In genomic region chr20:57628651-57629308, GRCh38 we compare ENCODE assay signal across 11 cellular contexts. TPM values are rescaled to one million over a fixed set of nuclear protein-coding genes. Genes with fewer than 3 reads are reported as not detected.
DNase-seq lines count a peak whose midpoint lies in the region; ATAC-seq and TF ChIP-seq lines count a peak whose summit lies in the region.
"Not testable (repeated sequence)": the region's sequence is repeated elsewhere in the genome, so short reads cannot be mapped to it uniquely, and the experiment has no call there.
"Had no signal": no experiment of that assay in that cellular context is flagged by ENCODE, and none has a peak within 500 bp of the region (broad histone marks: within the 10 kb centered on the region; RNA-seq: fewer than 3 reads in every experiment).

No MANE protein-coding gene starts in this region.

- peak overlapping the region; percentile 50 for H3K4me2 ChIP-seq in DND-41 (ENCODE audit: insufficient read depth, low read length)

- H3K4me3 Mint-ChIP-seq in T-cell: peak overlapping the region; percentile 85 to 90 (median 87)
- not testable (repeated sequence) for H3K4me3 Mint-ChIP-seq in activated T-helper 2 cell treated with anti-CD3 and anti-CD28 coated beads, Interferon-gamma antibody, Interleukin-2, Interleukin-4, amounts not matched to agents 10 μg/mL and 5 μg/mL and 100 μg/mL, durations not matched to agents 14 hours and 24 hours and 36 hours (ENCODE audit: low read depth); nephron
- H3K4me3 Mint-ChIP-seq in dendritic cell treated with granulocyte-macrophage colony-stimulating factor and Interleukin-4, amounts not matched to agents 40 ng/mL and 50 ng/mL, for 4 days: peak overlapping the region; percentile 32
- H3K4me3 Mint-ChIP-seq in stimulated activated memory B cell treated with anti-CD40 and anti-IgM and Interleukin-4, amounts not matched to agents 10 μg/mL and 1 μg/mL and 100 μg/mL, for 72 hours: peak overlapping the region; percentile 34

- peaks cover 25% of the 10 kb centered on the region for H3K4me1 ChIP-seq in DND-41 (ENCODE audit: insufficient read depth, low read length)
- not testable (repeated sequence) for H3K4me1 ChIP-seq in uterus

- peak overlapping the region; percentile 49 for H3K9ac ChIP-seq in DND-41 (ENCODE audit: low read depth, low read length)

- TF ChIP-seq POLR2A in uterus (IDR thresholded peaks at IDR 0.05): not testable (repeated sequence)

- H3K9me3 Mint-ChIP-seq in T-cell; nephron; stimulated activated memory B cell treated with anti-CD40 and anti-IgM and Interleukin-4, amounts not matched to agents 10 μg/mL and 1 μg/mL and 100 μg/mL, for 72 hours: not testable (repeated sequence)
- peaks cover 22% of the 10 kb centered on the region for H3K9me3 Mint-ChIP-seq in activated T-helper 2 cell treated with anti-CD3 and anti-CD28 coated beads, Interferon-gamma antibody, Interleukin-2, Interleukin-4, amounts not matched to agents 10 μg/mL and 5 μg/mL and 100 μg/mL, durations not matched to agents 14 hours and 24 hours and 36 hours
- peaks cover 36% of the 10 kb centered on the region for H3K9me3 Mint-ChIP-seq in dendritic cell treated with granulocyte-macrophage colony-stimulating factor and Interleukin-4, amounts not matched to agents 40 ng/mL and 50 ng/mL, for 4 days

- H3K9me3 ChIP-seq in DND-41 (ENCODE audit: insufficient read depth, low read length, severe bottlenecking); uterus: not testable (repeated sequence)

- POLR2A ChIA-PET in T-cell (lab: Charles Lee): interaction anchor here (0.6 to 1.3 kb wide), 9 partner anchors 9 to 760 kb away, joined by 3 to 10 read pairs (median 4); partner anchors contain the start of genes ZBP1 (in 2 of the 2) and VAPB (in 1 of the 2)

- H3K36me3 ChIP-seq in DND-41 (ENCODE audit: insufficient read depth, low read length); uterus: not testable (repeated sequence)

- peak overlapping the region; percentile 83 for H2AFZ ChIP-seq in DND-41 (ENCODE audit: low read depth, low read length)

- H4K20me1 ChIP-seq in DND-41 (ENCODE audit: insufficient read depth, low read length): not testable (repeated sequence)

- not testable (repeated sequence) for DNase-seq in DND-41; T-cell; activated T-helper 2 cell treated with anti-CD3 and anti-CD28 coated beads, Interferon-gamma antibody, Interleukin-2, Interleukin-4, amounts not matched to agents 10 μg/mL and 5 μg/mL and 100 μg/mL, durations not matched to agents 14 hours and 24 hours and 36 hours (ENCODE audit: low spot score); uterus
- peak; percentile 13 for DNase-seq in islet precursor cell

- H3K27ac Mint-ChIP-seq in T-cell (peak overlapping the region; percentile 99), nephron (peak overlapping the region; percentile 92 to 98 (median 96))
- H3K27ac Mint-ChIP-seq in activated T-helper 2 cell treated with anti-CD3 and anti-CD28 coated beads, Interferon-gamma antibody, Interleukin-2, Interleukin-4, amounts not matched to agents 10 μg/mL and 5 μg/mL and 100 μg/mL, durations not matched to agents 14 hours and 24 hours and 36 hours: peak overlapping the region; percentile 98
- H3K27ac Mint-ChIP-seq in dendritic cell treated with granulocyte-macrophage colony-stimulating factor and Interleukin-4, amounts not matched to agents 40 ng/mL and 50 ng/mL, for 4 days: peak overlapping the region; percentile 84
- H3K27ac Mint-ChIP-seq in stimulated activated memory B cell treated with anti-CD40 and anti-IgM and Interleukin-4, amounts not matched to agents 10 μg/mL and 1 μg/mL and 100 μg/mL, for 72 hours: peak overlapping the region; percentile 87

- H3K27me3 ChIP-seq in DND-41 (ENCODE audit: insufficient read depth, low read length, poor library complexity); uterus: not testable (repeated sequence)

- not testable (repeated sequence) for ATAC-seq in DND-41 (ENCODE audit: insufficient read depth, low read depth); T-cell (replicated peaks in 1 of 4); stimulated activated memory B cell treated with anti-CD40 and anti-IgM and Interleukin-4, amounts not matched to agents 10 μg/mL and 1 μg/mL and 100 μg/mL, for 72 hours

- intact Hi-C loops in activated T-helper 2 cell treated with anti-CD3 and anti-CD28 coated beads, Interferon-gamma antibody, Interleukin-2, Interleukin-4, amounts not matched to agents 10 μg/mL and 5 μg/mL and 100 μg/mL, durations not matched to agents 14 hours and 24 hours and 36 hours (cut with micrococcal nuclease): loop anchor here (1.0 kb wide), 1 partner anchor 9 kb away; no protein-coding TSS in a partner anchor
- intact Hi-C loops in dendritic cell treated with granulocyte-macrophage colony-stimulating factor and Interleukin-4, amounts not matched to agents 40 ng/mL and 50 ng/mL, for 4 days (cut with micrococcal nuclease); uterus (cut with DNase I; ENCODE audit: low total_unique reads): not testable (repeated sequence)

- not testable (repeated sequence) for H3K27me3 Mint-ChIP-seq in T-cell; dendritic cell treated with granulocyte-macrophage colony-stimulating factor and Interleukin-4, amounts not matched to agents 40 ng/mL and 50 ng/mL, for 4 days; nephron (ENCODE audit: low read depth)
- peaks cover 39% of the 10 kb centered on the region for H3K27me3 Mint-ChIP-seq in activated T-helper 2 cell treated with anti-CD3 and anti-CD28 coated beads, Interferon-gamma antibody, Interleukin-2, Interleukin-4, amounts not matched to agents 10 μg/mL and 5 μg/mL and 100 μg/mL, durations not matched to agents 14 hours and 24 hours and 36 hours (ENCODE audit: low read depth)
- H3K27me3 Mint-ChIP-seq in stimulated activated memory B cell treated with anti-CD40 and anti-IgM and Interleukin-4, amounts not matched to agents 10 μg/mL and 1 μg/mL and 100 μg/mL, for 72 hours: peaks cover 24% of the 10 kb centered on the region

- not testable (repeated sequence) for H3K79me2 ChIP-seq in DND-41 (ENCODE audit: insufficient read depth, low read length)

- CTCF ChIA-PET in T-cell (lab: Charles Lee): interaction anchor here (1.0 to 2.6 kb wide), 8 partner anchors 9 to 458 kb away, joined by 3 to 22 read pairs (median 4); partner anchors contain the start of gene ZBP1 (in 1 of the 2)

- peaks cover 75 to 78% (median 77%) of the 10 kb centered on the region in 3 donors for H3K4me1 Mint-ChIP-seq in T-cell
- H3K4me1 Mint-ChIP-seq in activated T-helper 2 cell treated with anti-CD3 and anti-CD28 coated beads, Interferon-gamma antibody, Interleukin-2, Interleukin-4, amounts not matched to agents 10 μg/mL and 5 μg/mL and 100 μg/mL, durations not matched to agents 14 hours and 24 hours and 36 hours (ENCODE audit: low read depth): peaks cover 44% of the 10 kb centered on the region
- H3K4me1 Mint-ChIP-seq in dendritic cell treated with granulocyte-macrophage colony-stimulating factor and Interleukin-4, amounts not matched to agents 40 ng/mL and 50 ng/mL, for 4 days (ENCODE audit: low read depth): peaks cover 38% of the 10 kb centered on the region
- H3K4me1 Mint-ChIP-seq in nephron: not testable (repeated sequence)
- H3K4me1 Mint-ChIP-seq in stimulated activated memory B cell treated with anti-CD40 and anti-IgM and Interleukin-4, amounts not matched to agents 10 μg/mL and 1 μg/mL and 100 μg/mL, for 72 hours: peaks cover 34% of the 10 kb centered on the region

- H3K36me3 Mint-ChIP-seq in T-cell: peaks cover 20% of the 10 kb centered on the region
- H3K36me3 Mint-ChIP-seq in activated T-helper 2 cell treated with anti-CD3 and anti-CD28 coated beads, Interferon-gamma antibody, Interleukin-2, Interleukin-4, amounts not matched to agents 10 μg/mL and 5 μg/mL and 100 μg/mL, durations not matched to agents 14 hours and 24 hours and 36 hours (ENCODE audit: low read depth): peaks cover 13% of the 10 kb centered on the region
- peaks cover 18% of the 10 kb centered on the region for H3K36me3 Mint-ChIP-seq in dendritic cell treated with granulocyte-macrophage colony-stimulating factor and Interleukin-4, amounts not matched to agents 40 ng/mL and 50 ng/mL, for 4 days (ENCODE audit: low read depth)
- H3K36me3 Mint-ChIP-seq in nephron (ENCODE audit: low read depth): not testable (repeated sequence)
- H3K36me3 Mint-ChIP-seq in stimulated activated memory B cell treated with anti-CD40 and anti-IgM and Interleukin-4, amounts not matched to agents 10 μg/mL and 1 μg/mL and 100 μg/mL, for 72 hours: peaks cover 19% of the 10 kb centered on the region

- H3K27ac ChIP-seq in DND-41 (ENCODE audit: low read length) (peak overlapping the region; percentile 94), uterus (peak overlapping the region; percentile 71 to 74)

- TF ChIP-seq CTCF in DND-41 (IDR thresholded peaks at IDR 0.05; ENCODE audit: borderline replicate concordance, extremely low read depth, low read length, poor library complexity, severe bottlenecking); nephron (IDR thresholded peaks at IDR 0.05; ENCODE audit: unreplicated experiment in 3 of 3); uterus (IDR thresholded peaks at IDR 0.05): not testable (repeated sequence)

- H3K4me3 ChIP-seq in DND-41 (ENCODE audit: low read depth in 1 of 2, low read length in 2 of 2): peak overlapping the region in 1 of 2 experiments; percentile 39; a peak in 1 of 4 replicates
- not testable (repeated sequence) for H3K4me3 ChIP-seq in uterus

RNA-seq across cellular contexts. Expression of gene ZBP1, which starts 8.6 kb away (rescaled TPM):
- total RNA-seq in T-cell: 10 to 100 TPM in 4 of 5 donors, 1 to 10 TPM in 1; 8.6 to 41.1 (median 20.6) TPM
- 0.32 and 0.62 TPM in 2 replicates for total RNA-seq in activated T-helper 2 cell treated with anti-CD3 and anti-CD28 coated beads, Interferon-gamma antibody, Interleukin-2, Interleukin-4, amounts not matched to agents 10 μg/mL and 5 μg/mL and 100 μg/mL, durations not matched to agents 14 hours and 24 hours and 36 hours
- total RNA-seq in uterus: under 1 TPM in 1 of 4 donors, not detected in 3; 0.46 TPM
- total RNA-seq: dermis blood vessel endothelial cell, PC-3, pulmonary artery endothelial cell had no signal
